20 cellular contexts compared by ENCODE assay signal in the genomic region with DNA sequence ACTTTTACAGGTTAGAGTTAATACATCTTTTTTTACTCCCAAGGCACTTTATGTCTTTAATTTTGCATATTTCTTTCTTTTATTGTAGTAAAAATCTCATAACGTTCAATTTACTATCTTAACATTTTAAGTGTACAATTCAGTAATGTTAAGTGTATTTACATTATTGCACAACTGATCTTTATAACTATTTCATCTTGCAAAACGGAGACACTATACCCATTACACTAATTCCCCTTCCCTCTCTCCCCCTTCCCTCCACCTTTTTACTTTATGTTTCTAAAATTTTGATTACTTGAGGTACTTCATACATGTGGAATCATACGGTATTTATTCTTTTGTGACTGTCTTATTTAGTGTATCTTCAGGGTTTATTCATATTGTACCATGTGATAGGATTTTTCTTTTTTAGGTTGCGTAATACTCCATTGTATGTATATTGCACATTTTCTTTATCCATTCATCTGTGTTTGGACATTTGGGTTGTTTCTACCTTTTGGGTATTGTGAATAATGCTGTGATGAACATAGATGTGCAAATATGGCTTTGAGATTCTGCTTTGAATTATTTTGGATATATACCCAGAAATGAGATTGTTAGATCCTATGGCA.
DNase-seq lines count a peak whose midpoint lies in the region; ATAC-seq, FAIRE-seq and TF ChIP-seq lines count a peak whose summit lies in the region.
"Had no signal": no experiment of that assay in that cellular context is flagged by ENCODE, and none has a peak within 500 bp of the region (broad histone marks: within the 10 kb centered on the region; RNA-seq: fewer than 3 reads in every experiment).

No MANE protein-coding gene starts in this region.

- BruUV-seq in MCF 10A (replicated peaks; lab: Mats Ljungman, UMichigan) = no TSS peak
- BruUV-seq in mammary epithelial cell (replicated peaks; lab: Mats Ljungman, UMichigan) = no TSS peak
- no TSS peak for BruUV-seq in PC-9 (replicated peaks; lab: Mats Ljungman, UMichigan)

- H2AFZ ChIP-seq in mammary epithelial cell (ENCODE audit: low read depth, low read length) (no peak overlapping the region), H1 (ENCODE audit: low read length) (no peak overlapping the region), PC-9 (no peak overlapping the region)

- H4K8ac ChIP-seq in H1 (ENCODE audit: extremely low read depth, insufficient read depth, low read length) = no peak overlapping the region

- H3K27ac ChIP-seq in mammary epithelial cell (ENCODE audit: insufficient read depth, low read depth, low read length) (no peak overlapping the region), H1 (ENCODE audit: low read depth, low read length) (no peak overlapping the region), pancreas (no peak overlapping the region), PC-9 (no peak overlapping the region)
- H3K27ac ChIP-seq: 22Rv1; BLaER1 treated with 17β-estradiol and CSF1 and Interleukin-3, amounts not matched to agents 10 nM and 100 nM had no signal

- H3K27me3 ChIP-seq in mammary epithelial cell (ENCODE audit: insufficient read depth, low read length) (no peaks in the 10 kb centered on the region), H1 (replicated peaks in 1 of 4; ENCODE audit: control insufficient read depth in 3 of 4, extremely low read depth in 1 of 4, insufficient read depth in 3 of 4, low read length in 3 of 4) (no peaks in the 10 kb centered on the region), pancreas (no peaks in the 10 kb centered on the region), PC-9 (ENCODE audit: insufficient read depth, low read depth) (no peaks in the 10 kb centered on the region)
- H3K27me3 ChIP-seq: BLaER1 treated with 17β-estradiol and CSF1 and Interleukin-3, amounts not matched to agents 10 nM and 100 nM had no signal

- H3K9me3 ChIP-seq in mammary epithelial cell (replicated peaks; ENCODE audit: insufficient read depth, low read length) (no peaks in the 10 kb centered on the region), H1 (ENCODE audit: insufficient read depth in 2 of 2, low read depth in 1 of 2, low read length in 1 of 2) (no peaks in the 10 kb centered on the region), pancreas (no peaks in the 10 kb centered on the region), PC-9 (ENCODE audit: insufficient read depth, low read depth) (peaks cover 11% of the 10 kb centered on the region; the same call in 1 of the 2 replicates)
- H3K9me3 ChIP-seq: HAP-1 had no signal

- H3K79me2 ChIP-seq in mammary epithelial cell (ENCODE audit: insufficient read depth, low read length) (peaks cover 59% of the 10 kb centered on the region), H1 (ENCODE audit: control insufficient read depth in 1 of 2, insufficient read depth in 2 of 2, low read length in 2 of 2) (peaks cover 0 to 5% of the 10 kb centered on the region in 2 experiments; a peak in 1 of 4 replicates), PC-9 (ENCODE audit: low read depth) (peaks cover 31% of the 10 kb centered on the region)

- FAIRE-seq in HTR-8/SVneo (lab: Jason Lieb, UNC) (peak; percentile 13), H1 (lab: Jason Lieb, UNC) (no peak), pancreas (lab: Jason Lieb, UNC) (no peak)
- FAIRE-seq: GM12878 had no signal

- H2BK20ac ChIP-seq in H1 (ENCODE audit: low read length) = no peak overlapping the region

- H3K4me1 ChIP-seq in mammary epithelial cell (ENCODE audit: insufficient read depth, low read length) (no peaks in the 10 kb centered on the region), H1 (replicated peaks in 1 of 4; ENCODE audit: control insufficient read depth in 3 of 4, insufficient read depth in 4 of 4, low read length in 3 of 4) (peaks cover 0 to 6% (median 1%) of the 10 kb centered on the region in 4 experiments; a peak in 3 of 7 replicates), pancreas (no peaks in the 10 kb centered on the region), PC-9 (replicated peaks; ENCODE audit: insufficient read depth) (no peaks in the 10 kb centered on the region)
- H3K4me1 ChIP-seq: BLaER1 treated with 17β-estradiol and CSF1 and Interleukin-3, amounts not matched to agents 10 nM and 100 nM; HAP-1 had no signal

- dilution Hi-C loops in mammary epithelial cell (cut with HindIII; ENCODE audit: low sequenced_read_pairs) = no loop called here

- H3K9ac ChIP-seq in mammary epithelial cell (ENCODE audit: insufficient read depth, low read length) = no peak overlapping the region
- H3K9ac ChIP-seq in H1 (replicated peaks in 1 of 4; ENCODE audit: extremely low read depth in 1 of 4, low read depth in 3 of 4, low read length in 3 of 4) = no peak overlapping the region
- H3K9ac ChIP-seq: BLaER1 treated with 17β-estradiol and CSF1 and Interleukin-3, amounts not matched to agents 10 nM and 100 nM had no signal

- no peak overlapping the region for H4K91ac ChIP-seq in H1 (replicated peaks; ENCODE audit: insufficient read length, low read length)

- peaks cover 58% of the 10 kb centered on the region for H3K36me3 ChIP-seq in mammary epithelial cell (ENCODE audit: insufficient read depth, low read length)
- H3K36me3 ChIP-seq in H1 (ENCODE audit: control insufficient read depth in 2 of 4, insufficient read depth in 4 of 4, low read length in 3 of 4) = peaks cover 9 to 52% (median 28%) of the 10 kb centered on the region in 4 experiments
- peaks cover 4 to 22% (median 8%) of the 10 kb centered on the region in 3 donors for H3K36me3 ChIP-seq in pancreas
- peaks cover 89% of the 10 kb centered on the region for H3K36me3 ChIP-seq in PC-9 (ENCODE audit: low read depth)

- no peak for DNase-seq in MCF 10A (ENCODE audit: unreplicated experiment)
- no peak for DNase-seq in mammary epithelial cell
- no peak for DNase-seq in HTR-8/SVneo (ENCODE audit: insufficient read length, low spot score)
- no peak for DNase-seq in H1 (ENCODE audit: low read depth in 1 of 2, low spot score in 2 of 2)
- DNase-seq in pancreas = no peak
- no peak for DNase-seq in NCI-H2107 (lab: John Stamatoyannopoulos, UW)
- DNase-seq in PC-9 = no peak
- DNase-seq: Calu3; CD8-positive, alpha-beta T cell; DMS 273 treated with DMSO at 0.1 percent for 48 hours; DMS53; DND-41; EL; Karpas-422; KBM-7 had no signal

- POLR2A ChIA-PET in MCF 10A (lab: Yijun Ruan, JAX) (interaction anchor here (0.7 kb wide), 1 partner anchor 74 kb away, joined by 3 read pairs; no protein-coding TSS in a partner anchor), H1 (lab: Charles Lee; ENCODE audit: partially characterized antibody) (no interaction called here), PC-9 (lab: Charles Lee; ENCODE audit: unreplicated experiment) (no interaction called here)

- ATAC-seq in pancreas = no peak
- ATAC-seq: CD8-positive, alpha-beta T cell; GM12878 had no signal

- WGBS in mammary epithelial cell (ENCODE audit: low coverage, missing lambda C conversion rate) = 98% methylated on average over 4 of the region's 4 CpGs
- WGBS in H1 (ENCODE audit: extremely low coverage in 1 of 2, insufficient coverage in 1 of 2, insufficient read length in 1 of 2, insufficient replicate concordance in 2 of 2, low coverage in 1 of 2, low lambda C conversion rate in 2 of 2, missing lambda C conversion rate in 1 of 2), 2 experiments = 90 to 100% methylated on average over 1 to 4 of the region's 4 CpGs
- WGBS in pancreas, 2 donors = 89 to 91% methylated on average over 4 of the region's 4 CpGs

- no peaks in the 10 kb centered on the region; the same call in 1 of the 2 replicates for H3K79me1 ChIP-seq in H1 (ENCODE audit: low read depth, low read length)

- no peak overlapping the region for H2BK120ac ChIP-seq in H1 (replicated peaks; ENCODE audit: low read depth, low read length)

- H3K4me2 ChIP-seq in mammary epithelial cell (ENCODE audit: insufficient read depth, low read depth, low read length) = no peak overlapping the region
- H3K4me2 ChIP-seq in H1 (ENCODE audit: insufficient read depth in 1 of 2, low read depth in 2 of 2, low read length in 2 of 2) = no peak overlapping the region
- no peak overlapping the region for H3K4me2 ChIP-seq in PC-9
- H3K4me2 ChIP-seq: BLaER1 treated with 17β-estradiol and CSF1 and Interleukin-3, amounts not matched to agents 10 nM and 100 nM had no signal

- no peak for TF ChIP-seq RAD21 in H1 (IDR thresholded peaks at IDR 0.05 in 1 of 2, conservative IDR thresholded peaks at IDR 0.05 in 1 of 2; ENCODE audit: low read depth in 2 of 2, low read length in 2 of 2)

- H3K36me3 Mint-ChIP-seq in MCF 10A (ENCODE audit: insufficient read depth, unreplicated experiment) = peaks cover 79% of the 10 kb centered on the region

- no peak overlapping the region for H3K23ac ChIP-seq in H1 (ENCODE audit: insufficient read length)

- H2BK15ac ChIP-seq in H1 (ENCODE audit: low read length) = no peak overlapping the region

- CTCF ChIA-PET in MCF 10A (lab: Yijun Ruan, JAX) = interaction anchor here (1.7 kb wide), 1 partner anchor 21 kb away, joined by 4 read pairs; no protein-coding TSS in a partner anchor
- CTCF ChIA-PET in mammary epithelial cell (lab: Charles Lee; ENCODE audit: low non-redundant PET) = no interaction called here
- CTCF ChIA-PET in H1 (lab: Charles Lee; ENCODE audit: partially characterized antibody) = interaction anchor here (0.8 kb wide), 1 partner anchor 241 kb away, joined by 3 read pairs; no protein-coding TSS in a partner anchor
- CTCF ChIA-PET in PC-9 (lab: Charles Lee) = no interaction called here

- H3K4me3 ChIP-seq in mammary epithelial cell (replicated peaks in 1 of 3; ENCODE audit: insufficient read depth in 1 of 3, low read depth in 2 of 3, low read length in 3 of 3) (no peak overlapping the region), H1 (ENCODE audit: extremely low read depth in 1 of 4, insufficient read depth in 2 of 4, low read depth in 3 of 4, low read length in 4 of 4) (no peak overlapping the region), pancreas (no peak overlapping the region), PC-9 (no peak overlapping the region)
- H3K4me3 ChIP-seq: BLaER1 treated with 17β-estradiol and CSF1 and Interleukin-3, amounts not matched to agents 10 nM and 100 nM; GM12878; HAP-1 had no signal

- H3K23me2 ChIP-seq in H1 (ENCODE audit: low read depth, low read length) = no peaks in the 10 kb centered on the region

- no peaks in the 10 kb centered on the region for H3K27me3 Mint-ChIP-seq in MCF 10A (ENCODE audit: insufficient read depth, unreplicated experiment)
- H3K27me3 Mint-ChIP-seq: B cell had no signal

- no peak overlapping the region for H2AK5ac ChIP-seq in H1 (ENCODE audit: low read depth, low read length)

- peak overlapping the region; percentile 2 for H3K27ac Mint-ChIP-seq in MCF 10A (ENCODE audit: low read depth, unreplicated experiment)
- H3K27ac Mint-ChIP-seq: B cell; CD8-positive, alpha-beta T cell had no signal

- H2BK12ac ChIP-seq in H1 (ENCODE audit: low read depth, low read length) = no peak overlapping the region

- TF ChIP-seq POLR2A in H1 (IDR thresholded peaks at IDR 0.05; ENCODE audit: control extremely low read depth in 1 of 2, low read depth in 2 of 2, low read length in 2 of 2) = no peak

- H4K20me1 ChIP-seq in mammary epithelial cell (ENCODE audit: insufficient read depth, low read length) (no peaks in the 10 kb centered on the region), H1 (replicated peaks in 1 of 2; ENCODE audit: control insufficient read depth in 1 of 2, insufficient read depth in 2 of 2, low read length in 2 of 2) (peaks cover 0 to 6% of the 10 kb centered on the region in 2 experiments), PC-9 (ENCODE audit: insufficient read depth) (peaks cover 37% of the 10 kb centered on the region; the same call in 1 of the 2 replicates)

- no peak overlapping the region for H3K4ac ChIP-seq in H1 (replicated peaks; ENCODE audit: insufficient read length, low read depth, low read length)

- no peak overlapping the region for H3K18ac ChIP-seq in H1 (ENCODE audit: extremely low read depth, low read length)

- H3K9me3 Mint-ChIP-seq in MCF 10A (ENCODE audit: unreplicated experiment) = no peaks in the 10 kb centered on the region

- H2BK5ac ChIP-seq in H1 (ENCODE audit: low read depth, low read length) = no peak overlapping the region

- TF ChIP-seq EP300 in H1 (IDR thresholded peaks at IDR 0.05; ENCODE audit: borderline replicate concordance in 1 of 2, low read depth in 2 of 2, low read length in 2 of 2) = no peak

- H3F3A ChIP-seq in PC-9 (ENCODE audit: insufficient read depth, low read depth) = peaks cover 96% of the 10 kb centered on the region

- H3K14ac ChIP-seq in H1 (ENCODE audit: insufficient read length) = no peak overlapping the region

- H3K9me2 ChIP-seq in PC-9 (ENCODE audit: insufficient read depth) = no peaks in the 10 kb centered on the region

- H3K4me3 Mint-ChIP-seq in MCF 10A (ENCODE audit: unreplicated experiment) = no peak overlapping the region
- H3K4me3 Mint-ChIP-seq: B cell; CD8-positive, alpha-beta T cell had no signal

- no peaks in the 10 kb centered on the region for H3K4me1 Mint-ChIP-seq in MCF 10A (ENCODE audit: insufficient read depth, unreplicated experiment)
- H3K4me1 Mint-ChIP-seq: B cell had no signal

- in situ Hi-C loops in mammary epithelial cell (cut with MboI; ENCODE audit: low sequenced_read_pairs in 2 of 2) = no loop called here

- H3K56ac ChIP-seq in H1 (replicated peaks; ENCODE audit: insufficient read length, low read depth, low read length) = no peak overlapping the region

- H4K5ac ChIP-seq in H1 (ENCODE audit: insufficient read length, low read depth, low read length) = no peak overlapping the region

- intact Hi-C loops in MCF 10A (cut with micrococcal nuclease) (no loop called here), mammary epithelial cell (cut with micrococcal nuclease) (no loop called here), pancreas (cut with DNase I) (no loop called here), PC-9 (cut with micrococcal nuclease; ENCODE audit: unreplicated experiment) (no loop called here)

- no peak for TF ChIP-seq CTCF in MCF 10A (IDR thresholded peaks at IDR 0.05; ENCODE audit: unreplicated experiment)
- TF ChIP-seq CTCF in mammary epithelial cell (conservative IDR thresholded peaks at IDR 0.05 in 1 of 2, IDR thresholded peaks at IDR 0.05 in 1 of 2; ENCODE audit: extremely low read depth in 1 of 2, insufficient read depth in 1 of 2, low read depth in 1 of 2, low read length in 2 of 2) = no peak
- no peak for TF ChIP-seq CTCF in H1 (IDR thresholded peaks at IDR 0.05; ENCODE audit: control extremely low read depth in 1 of 3, insufficient read depth in 1 of 3, low read depth in 1 of 3, low read length in 3 of 3)
- TF ChIP-seq CTCF in pancreas (IDR thresholded peaks at IDR 0.05) = no peak
- no peak for TF ChIP-seq CTCF in PC-9 (conservative IDR thresholded peaks at IDR 0.05)

Comparison
In these comparisons a context has a peak if more than half of its experiments do, and no peak if none do; other contexts are left out.
1. CTCF ChIA-PET loops: an anchor here in MCF 10A (1.7 kb wide) and H1 (0.8 kb wide); none called in mammary epithelial cell and PC-9.